In the genomic region with DNA sequence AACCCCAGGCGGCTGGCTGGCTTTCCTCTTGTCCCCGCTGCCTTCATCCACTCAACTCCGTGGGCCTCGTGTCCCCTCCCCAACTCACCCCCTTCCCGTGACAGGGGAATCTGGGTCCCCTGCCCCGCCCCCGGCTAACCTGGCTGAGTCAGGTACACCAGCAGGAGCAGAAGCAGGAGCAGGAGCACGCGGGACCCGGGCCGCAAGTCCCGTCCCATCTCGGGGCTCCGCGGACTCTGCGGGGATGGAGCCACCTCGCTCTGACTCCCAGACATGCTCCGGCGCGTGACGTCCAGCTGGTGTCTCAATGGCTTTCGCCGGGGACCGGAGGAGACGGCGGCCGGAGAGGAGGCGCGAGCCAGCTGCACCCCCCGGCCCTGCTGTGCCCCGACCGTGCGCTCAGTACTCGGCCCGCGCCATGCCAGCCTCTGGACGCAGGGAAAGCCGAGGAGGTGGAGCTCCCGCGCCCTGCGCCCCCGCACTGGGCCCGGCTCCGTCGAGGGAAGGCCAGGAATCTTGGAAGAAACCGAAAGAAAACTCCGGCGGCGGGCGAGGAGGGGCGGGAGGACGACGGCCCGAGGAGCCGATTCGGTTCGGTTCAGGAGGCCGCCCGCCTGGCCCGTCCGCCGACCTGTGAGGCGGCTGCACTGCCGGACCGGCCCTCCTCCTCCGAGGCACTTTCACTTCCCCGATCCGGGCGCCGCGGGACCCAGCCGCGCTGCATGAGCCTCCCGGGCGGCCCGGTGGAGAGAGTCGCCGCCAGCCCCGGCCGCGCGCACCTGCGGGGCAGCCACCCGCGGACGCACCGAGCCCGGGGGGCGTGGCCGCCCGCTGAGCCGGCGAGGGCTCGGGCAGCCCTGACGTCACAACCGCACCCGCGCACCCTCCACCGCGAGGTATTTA, we compare ENCODE assay signal across 8 cellular contexts. TPM values are rescaled to one million over a fixed set of nuclear protein-coding genes. Genes with fewer than 3 reads are reported as not detected.
A peak's percentile ranks its signal among the peaks of the same experiment; 100 is the strongest.
DNase-seq lines count a peak whose midpoint lies in the region; ATAC-seq, FAIRE-seq and TF ChIP-seq lines count a peak whose summit lies in the region.

CXCL16 (minus strand) TSS at position 807 of the 903 bp plus-strand sequence; CDS start at position 218, 589 bp downstream.
ZMYND15 (plus strand) TSS at position 712 of the 903 bp plus-strand sequence. CDS start 716 bp downstream, outside the sequence.

- in situ Hi-C loops in HepG2 (cut with HindIII; ENCODE audit: extremely low pct_ligation_motif_present, low pct_unique_long_range_greater_than_20kb) = loop anchor here (10.0 kb wide), 1 partner anchor 45 kb away; the partner anchor contains the start of genes GLTPD2 and VMO1

- peaks cover 2 to 24% of the 10 kb centered on the region in 2 experiments; a peak in 3 of 5 replicates for H3K27me3 ChIP-seq in HepG2 (ENCODE audit: control insufficient read depth in 1 of 2, insufficient read depth in 2 of 2, low read length in 2 of 2)

- no peaks in the 10 kb centered on the region for H4K20me1 ChIP-seq in HepG2 (ENCODE audit: insufficient read depth, low read length)

- no peak for TF ChIP-seq EP300 in HepG2 (IDR thresholded peaks at IDR 0.05; ENCODE audit: low read depth in 2 of 2, low read length in 2 of 2)
- TF ChIP-seq EP300 in HepG2 (CRISPR knock-in tag; IDR thresholded peaks at IDR 0.05; ENCODE audit: borderline replicate concordance) = no peak

- H3K36me3 ChIP-seq in HepG2 (replicated peaks in 1 of 2; ENCODE audit: control insufficient read depth in 1 of 2, insufficient read depth in 2 of 2, low read length in 2 of 2) = no peaks in the 10 kb centered on the region; a peak in 2 of 5 replicates

- POLR2A ChIA-PET in HepG2 (lab: Yijun Ruan, JAX) = interaction anchor here (1.0 to 3.6 kb wide), 7 partner anchors 17 to 94 kb away, joined by 3 to 15 read pairs (median 6); partner anchors contain the start of genes GLTPD2, MINK1 and TM4SF5

- peak; percentile 57 for ATAC-seq in HepG2
- no peak for ATAC-seq in GM21423 (IDR thresholded peaks at IDR 0.05; ENCODE audit: unreplicated experiment)
- no peak for ATAC-seq in HG03039 (IDR thresholded peaks at IDR 0.05; ENCODE audit: unreplicated experiment)

- DNase-seq in DMS53 (lab: John Stamatoyannopoulos, UW) (peak; percentile 70), HPDE6-E6E7 (ENCODE audit: extremely low spot score) (peak; percentile 81), dedifferentiated amniotic fluid mesenchymal stem cell (ENCODE audit: extremely low spot score) (peak; percentile 29), HepG2 (ENCODE audit: low spot score) (no peak)
- peak; percentile 57 for DNase-seq in activated CD4-positive, CD25-positive, alpha-beta regulatory T cell treated with anti-CD3 and anti-CD28 coated beads, Interleukin-2, amount 50 U/mL, for 72 hours
- DNase-seq in stimulated activated CD4-positive, alpha-beta T cell treated with anti-CD3 and anti-CD28 coated beads, Interleukin-4, amount 100 ng/mL, for 48 hours (ENCODE audit: low read depth in 2 of 2) = peak; percentile 36 to 41

- BruUV-seq in HepG2 (replicated peaks; lab: Mats Ljungman, UMichigan) = TSS peak; percentile 79

- intact Hi-C loops in HepG2 (cut with micrococcal nuclease; ENCODE audit: unreplicated experiment) = no loop called here

- no peaks in the 10 kb centered on the region for H3K9me3 ChIP-seq in HepG2 (ENCODE audit: low read length)

- no peak; the same call in 1 of the 2 replicates for TF ChIP-seq RAD21 in HepG2 (CRISPR knock-in tag; IDR thresholded peaks at IDR 0.05)

- peak within 1 kb of the TSS; percentile 80 for H3K9ac ChIP-seq in HepG2 (ENCODE audit: insufficient read depth, low read depth, low read length)

- CTCF ChIA-PET in HepG2 (lab: Yijun Ruan, JAX; ENCODE audit: low intra/inter-chr PET ratio, low total read pairs) = no interaction called here

- peak within 1 kb of the TSS; percentile 82 for H3K4me2 ChIP-seq in HepG2 (ENCODE audit: low read depth, low read length)

- no peaks in the 10 kb centered on the region for H3K79me2 ChIP-seq in HepG2 (ENCODE audit: insufficient read depth, low read length)

- 0% methylated on average over 4 of the region's 100 CpGs for WGBS in HepG2 (ENCODE audit: low lambda C conversion rate)

- no peak within 1 kb of the TSS for H2AFZ ChIP-seq in HepG2 (ENCODE audit: low read length)

- no peak for FAIRE-seq in HepG2 (lab: Jason Lieb, UNC)

- peak in 1 of 2 experiments; percentile 47; a peak in 1 of 4 replicates for TF ChIP-seq POLR2A in HepG2 (IDR thresholded peaks at IDR 0.05; ENCODE audit: insufficient read depth in 1 of 2, low read depth in 2 of 2, low read length in 2 of 2)

- TF ChIP-seq CTCF in HepG2 (CRISPR knock-in tag; IDR thresholded peaks at IDR 0.05) = peak; percentile 29

- peaks cover 74% of the 10 kb centered on the region for H3K4me1 ChIP-seq in HepG2 (ENCODE audit: insufficient read depth, low read length)

- peak within 1 kb of the TSS; percentile 75 to 88 (median 78) for H3K4me3 ChIP-seq in HepG2 (replicated peaks in 1 of 3; ENCODE audit: insufficient read depth in 1 of 3, low read depth in 2 of 3, low read length in 3 of 3)

- H3K27ac ChIP-seq in HepG2 (ENCODE audit: extremely low read length, insufficient read depth, low read length) = no peak within 1 kb of the TSS

TF ChIP-seq in HepG2, 621 proteins besides CTCF, POLR2A, EP300 and RAD21 (continues in another document):
- TF ChIP-seq ZBTB39 (CRISPR knock-in tag; IDR thresholded peaks at IDR 0.05) = 0 out of 2 replicates have a peak, but pooled peaks have one; percentile 59
- 0 out of 2 replicates have a peak, but pooled peaks have one; percentile 59 for TF ChIP-seq ZNF678 (CRISPR knock-in tag; IDR thresholded peaks at IDR 0.05)
- TF ChIP-seq RFX5 (IDR thresholded peaks at IDR 0.05; ENCODE audit: low read depth, low read length) = no peak

RNA-seq across cellular contexts. Expression of gene CXCL16, which starts in this region (rescaled TPM):
- 5.4 and 9.4 TPM in 2 replicates for total RNA-seq in HepG2 (2016; rRNA removed; fragmentation: Illumina TruSeq; extraction: Trizol)
- total RNA-seq in HepG2 (2016; cell fraction: cytosol; rRNA removed; fragmentation: Illumina TruSeq; extraction: Trizol; ENCODE audit: low read depth) = 5.4 and 8.2 TPM in 2 replicates
- total RNA-seq in HepG2 (2016; cell fraction: insoluble cytoplasmic fraction; rRNA removed; fragmentation: Illumina TruSeq; extraction: Trizol) = 5.6 and 11.1 TPM in 2 replicates
- 12.1 and 12.5 TPM in 2 replicates for total RNA-seq in HepG2 (2016; cell fraction: membrane; rRNA removed; fragmentation: Illumina TruSeq; extraction: Trizol)
- 7.9 and 8.2 TPM in 2 replicates for total RNA-seq in HepG2 (2016; cell fraction: nucleus; rRNA removed; fragmentation: Illumina TruSeq; extraction: Trizol)
- 101 and 142 TPM in 2 replicates for polyA plus RNA-seq in HepG2 (2011; rRNA removed)
- 89.5 and 125 TPM in 2 replicates for polyA plus RNA-seq in HepG2 (2011; cell fraction: cytosol; rRNA removed)
- 24.7 and 41.2 TPM in 2 replicates for polyA plus RNA-seq in HepG2 (2011; cell fraction: nucleus; rRNA removed)
- 81.6 and 102 TPM in 2 replicates for polyA plus RNA-seq in HepG2 (2012)
- 18.9 and 20.3 TPM in 2 replicates for polyA plus RNA-seq in HepG2 (2016; cell fraction: cytosol; fragmentation: Illumina TruSeq; extraction: Trizol; ENCODE audit: low read depth)
- polyA plus RNA-seq in HepG2 (2016; cell fraction: insoluble cytoplasmic fraction; fragmentation: Illumina TruSeq; extraction: Trizol; ENCODE audit: low read depth) = 20.4 and 22.7 TPM in 2 replicates
- 28.0 and 31.1 TPM in 2 replicates for polyA plus RNA-seq in HepG2 (2016; cell fraction: membrane; fragmentation: Illumina TruSeq; extraction: Trizol; ENCODE audit: low read depth)
- 27.8 and 36.4 TPM in 2 replicates for polyA plus RNA-seq in HepG2 (2016; cell fraction: nucleus; fragmentation: Illumina TruSeq; extraction: Trizol; ENCODE audit: insufficient read depth, low read depth)
- 7.1 and 65.0 TPM in 2 replicates for polyA minus RNA-seq in HepG2 (2011; rRNA and poly(A)+ RNA removed; ENCODE audit: low replicate concordance)
- 41.8 and 54.5 TPM in 2 replicates for polyA minus RNA-seq in HepG2 (2011; cell fraction: cytosol; rRNA and poly(A)+ RNA removed)
- 9.3 and 13.4 TPM in 2 replicates for polyA minus RNA-seq in HepG2 (2011; cell fraction: nucleus; rRNA and poly(A)+ RNA removed)

RNA-seq across cellular contexts. Expression of gene ZMYND15, which starts in this region (rescaled TPM):
- total RNA-seq in HepG2 (2016; rRNA removed; fragmentation: Illumina TruSeq; extraction: Trizol) = 0.15 and 0.24 TPM in 2 replicates
- total RNA-seq in HepG2 (2016; cell fraction: cytosol; rRNA removed; fragmentation: Illumina TruSeq; extraction: Trizol; ENCODE audit: low read depth) = not detected in 2 replicates
- 0.16 and 0.39 TPM in 2 replicates for total RNA-seq in HepG2 (2016; cell fraction: insoluble cytoplasmic fraction; rRNA removed; fragmentation: Illumina TruSeq; extraction: Trizol)
- 0.10 and 0.12 TPM in 2 replicates for total RNA-seq in HepG2 (2016; cell fraction: membrane; rRNA removed; fragmentation: Illumina TruSeq; extraction: Trizol)
- total RNA-seq in HepG2 (2016; cell fraction: nucleus; rRNA removed; fragmentation: Illumina TruSeq; extraction: Trizol) = 0.38 and 0.43 TPM in 2 replicates
- 2.7 and 3.6 TPM in 2 replicates for polyA plus RNA-seq in HepG2 (2011; rRNA removed)
- polyA plus RNA-seq in HepG2 (2011; cell fraction: cytosol; rRNA removed) = 1.5 and 1.7 TPM in 2 replicates
- 14.3 and 15.2 TPM in 2 replicates for polyA plus RNA-seq in HepG2 (2011; cell fraction: nucleus; rRNA removed)
- 2.0 and 2.7 TPM in 2 replicates for polyA plus RNA-seq in HepG2 (2012)
- polyA plus RNA-seq in HepG2 (2016; cell fraction: cytosol; fragmentation: Illumina TruSeq; extraction: Trizol; ENCODE audit: low read depth) = 0.16 and 0.17 TPM in 2 replicates
- 0.28 and 0.33 TPM in 2 replicates for polyA plus RNA-seq in HepG2 (2016; cell fraction: insoluble cytoplasmic fraction; fragmentation: Illumina TruSeq; extraction: Trizol; ENCODE audit: low read depth)
- 0.27 and 0.44 TPM in 2 replicates for polyA plus RNA-seq in HepG2 (2016; cell fraction: membrane; fragmentation: Illumina TruSeq; extraction: Trizol; ENCODE audit: low read depth)
- 0.75 and 1.6 TPM in 2 replicates for polyA plus RNA-seq in HepG2 (2016; cell fraction: nucleus; fragmentation: Illumina TruSeq; extraction: Trizol; ENCODE audit: insufficient read depth, low read depth)
- 0.07 and 2.5 TPM in 2 replicates for polyA minus RNA-seq in HepG2 (2011; rRNA and poly(A)+ RNA removed; ENCODE audit: low replicate concordance)
- polyA minus RNA-seq in HepG2 (2011; cell fraction: cytosol; rRNA and poly(A)+ RNA removed) = 0.53 and 0.79 TPM in 2 replicates
- polyA minus RNA-seq in HepG2 (2011; cell fraction: nucleus; rRNA and poly(A)+ RNA removed) = 1.5 and 2.7 TPM in 2 replicates
